ENCODE assay signal across 10 cellular contexts in the genomic region with DNA sequence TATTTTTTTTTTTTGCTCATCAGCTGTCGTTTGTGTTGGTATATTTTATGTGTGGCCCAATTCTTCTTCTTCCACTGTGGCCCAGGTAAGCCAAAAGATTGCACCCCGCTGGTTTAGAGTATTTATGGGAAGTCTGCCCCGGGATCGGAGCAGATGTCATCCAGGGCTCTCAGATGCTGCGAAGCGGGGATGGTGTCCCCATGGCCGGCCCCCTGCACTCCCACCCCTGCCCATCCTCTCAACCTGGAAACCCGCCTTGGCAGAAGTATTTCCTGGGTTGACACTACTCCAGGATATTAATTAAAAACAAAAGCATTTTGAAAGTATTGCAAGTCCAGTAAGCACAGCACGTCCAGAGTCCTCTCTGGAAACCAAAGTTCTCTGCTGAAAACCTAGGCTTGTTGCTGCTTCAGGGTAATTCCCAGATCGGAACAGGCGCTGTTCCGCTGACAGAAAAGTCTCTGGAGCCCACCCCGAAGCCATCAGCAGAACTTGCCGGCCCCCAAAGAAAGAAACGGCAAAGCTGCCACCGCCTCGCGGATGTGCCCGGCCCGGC. TPM values are rescaled to one million over a fixed set of nuclear protein-coding genes. Genes with fewer than 3 reads are reported as not detected.
DNase-seq lines count a peak whose midpoint lies in the region; ATAC-seq and TF ChIP-seq lines count a peak whose summit lies in the region.
"Had no signal": no experiment of that assay in that cellular context is flagged by ENCODE, and none has a peak within 500 bp of the region (broad histone marks: within the 10 kb centered on the region; RNA-seq: fewer than 3 reads in every experiment).

No MANE protein-coding gene starts in this region.

- H3K9ac ChIP-seq in BLaER1 = no peak overlapping the region
- no peak overlapping the region for H3K9ac ChIP-seq in IMR-90 (ENCODE audit: low read depth, low read length)
- H3K9ac ChIP-seq in parathyroid adenoma = no peak overlapping the region

- no peak overlapping the region for H3K56ac ChIP-seq in IMR-90 (ENCODE audit: extremely low read depth, insufficient read depth, low read length)

- H2AK9ac ChIP-seq in IMR-90 (replicated peaks; ENCODE audit: low read depth, low read length, poor library complexity) = no peak overlapping the region

- H3K9me3 ChIP-seq in BLaER1 (no peaks in the 10 kb centered on the region), IMR-90 (ENCODE audit: control insufficient read depth, insufficient read depth, low read length) (no peaks in the 10 kb centered on the region), esophagus muscularis mucosa (no peaks in the 10 kb centered on the region), parathyroid adenoma (ENCODE audit: control insufficient read depth, low read length) (no peaks in the 10 kb centered on the region)

- dilution Hi-C loops in IMR-90 (cut with HindIII; ENCODE audit: low sequenced_read_pairs, unreplicated experiment) = no loop called here

- no peak overlapping the region for H2BK5ac ChIP-seq in IMR-90 (ENCODE audit: low read depth, low read length, poor library complexity, severe bottlenecking)

- TF ChIP-seq CTCF in IMR-90 (conservative IDR thresholded peaks at IDR 0.05; ENCODE audit: low read depth, low read length) (no peak), esophagus muscularis mucosa (IDR thresholded peaks at IDR 0.05) (no peak), parathyroid adenoma (IDR thresholded peaks at IDR 0.05) (no peak)

- H3K14ac ChIP-seq in IMR-90 (replicated peaks; ENCODE audit: low read depth, low read length) = no peak overlapping the region

- H4K8ac ChIP-seq in IMR-90 (ENCODE audit: low read depth in 2 of 2, low read length in 2 of 2) = no peak overlapping the region

- intact Hi-C loops in IMR-90 (cut with micrococcal nuclease) (no loop called here), esophagus muscularis mucosa (cut with DNase I) (no loop called here)

- no peaks in the 10 kb centered on the region for H3K36me3 ChIP-seq in BLaER1
- no peaks in the 10 kb centered on the region for H3K36me3 ChIP-seq in IMR-90 (ENCODE audit: control insufficient read depth, insufficient read depth, low read length)
- H3K36me3 ChIP-seq in esophagus muscularis mucosa = no peaks in the 10 kb centered on the region
- no peaks in the 10 kb centered on the region for H3K36me3 ChIP-seq in parathyroid adenoma (ENCODE audit: control insufficient read depth, insufficient read depth, low read length)

- H2BK15ac ChIP-seq in IMR-90 (ENCODE audit: low read depth, low read length) = no peak overlapping the region

- H2BK120ac ChIP-seq in IMR-90 (ENCODE audit: low read depth, low read length) = no peak overlapping the region

- peak overlapping the region; percentile 63 for H3K4me3 ChIP-seq in BLaER1
- peak overlapping the region; percentile 53 for H3K4me3 ChIP-seq in IMR-90 (ENCODE audit: insufficient read depth, low read depth, low read length)
- H3K4me3 ChIP-seq in esophagus muscularis mucosa = peak overlapping the region; percentile 63 to 75 (median 66)
- peak overlapping the region; percentile 43 for H3K4me3 ChIP-seq in parathyroid adenoma (ENCODE audit: low read depth, low read length)

- 22% methylated on average over 8 of the region's 20 CpGs; no CpG with 5 or more reads in 1 of the 2 experiments for WGBS in IMR-90 (ENCODE audit: extremely low coverage in 2 of 2, insufficient read length in 1 of 2), 2 experiments
- WGBS in esophagus muscularis mucosa = 43% methylated on average over 16 of the region's 20 CpGs

- H4K20me1 ChIP-seq in BLaER1 (peaks cover 21% of the 10 kb centered on the region; the same call in 1 of the 2 replicates), IMR-90 (ENCODE audit: insufficient read depth, low read length) (no peaks in the 10 kb centered on the region)

- ATAC-seq in IMR-90 (ENCODE audit: low read depth) = no peak
- no peak for ATAC-seq in GM21619 (IDR thresholded peaks at IDR 0.05; ENCODE audit: unreplicated experiment)
- ATAC-seq in HG03521 (IDR thresholded peaks at IDR 0.05; ENCODE audit: unreplicated experiment) = no peak
- ATAC-seq in GM18868 (IDR thresholded peaks at IDR 0.05; ENCODE audit: unreplicated experiment) = no peak
- no peak for ATAC-seq in HG03025 (IDR thresholded peaks at IDR 0.05; ENCODE audit: low FRiP score, unreplicated experiment)

- H3K23ac ChIP-seq in IMR-90 (ENCODE audit: low read depth, low read length) = no peak overlapping the region

- in situ Hi-C loops in IMR-90 (cut with MboI; ENCODE audit: low sequenced_read_pairs) = no loop called here

- no peaks in the 10 kb centered on the region for H3K79me1 ChIP-seq in IMR-90 (ENCODE audit: low read depth in 1 of 2, low read length in 2 of 2)

- H3K9me1 ChIP-seq in IMR-90 (ENCODE audit: insufficient read depth, low read length) = no peaks in the 10 kb centered on the region

- H3K79me2 ChIP-seq in parathyroid adenoma = no peaks in the 10 kb centered on the region

- H2BK20ac ChIP-seq in IMR-90 (ENCODE audit: low read depth, low read length) = no peak overlapping the region

- CTCF ChIA-PET in IMR-90 (lab: Yijun Ruan, JAX) = no interaction called here

- no TSS peak for BruUV-seq in IMR-90 (replicated peaks; lab: Mats Ljungman, UMichigan)

- TF ChIP-seq EP300 in esophagus muscularis mucosa (IDR thresholded peaks at IDR 0.05) = no peak

- H4K5ac ChIP-seq in IMR-90 (ENCODE audit: low read depth, low read length) = no peak overlapping the region

- DNase-seq in IMR-90 (no peak), esophagus muscularis mucosa (ENCODE audit: extremely low spot score) (peak; percentile 68)
- DNase-seq: kidney glomerular epithelial cell had no signal

- no peak overlapping the region for H3K4ac ChIP-seq in IMR-90 (ENCODE audit: low read depth, low read length)

- H3K18ac ChIP-seq in IMR-90 (ENCODE audit: low read depth, low read length) = no peak overlapping the region

- H3K4me1 ChIP-seq in BLaER1 = peaks cover 5% of the 10 kb centered on the region; the same call in 1 of the 2 replicates
- H3K4me1 ChIP-seq in IMR-90 (ENCODE audit: control insufficient read depth, insufficient read depth, low read length) = 0 out of 2 replicates have a peak, but pooled peaks cover 2% of the 10 kb centered on the region
- peaks cover 9 to 19% (median 15%) of the 10 kb centered on the region in 4 donors for H3K4me1 ChIP-seq in esophagus muscularis mucosa
- H3K4me1 ChIP-seq in parathyroid adenoma = no peaks in the 10 kb centered on the region

- TF ChIP-seq RAD21 in IMR-90 (IDR thresholded peaks at IDR 0.05; ENCODE audit: low read length) = no peak

- no peak overlapping the region for H4K91ac ChIP-seq in IMR-90 (ENCODE audit: insufficient read depth, low read depth, low read length)

- peak overlapping the region; percentile 78; the same call in 1 of the 2 replicates for H3K4me2 ChIP-seq in BLaER1
- H3K4me2 ChIP-seq in IMR-90 (ENCODE audit: low read depth, low read length) = peak overlapping the region; percentile 37; the same call in 1 of the 2 replicates
- H3K4me2 ChIP-seq in parathyroid adenoma (ENCODE audit: low read length) = peak overlapping the region; percentile 58

- TF ChIP-seq POLR2A in IMR-90 (IDR thresholded peaks at IDR 0.05; ENCODE audit: low read depth, low read length) (no peak), esophagus muscularis mucosa (IDR thresholded peaks at IDR 0.05; ENCODE audit: low read depth) (no peak)

- H2AK5ac ChIP-seq in IMR-90 (ENCODE audit: low read depth, low read length) = no peak overlapping the region

- H3K27me3 ChIP-seq in BLaER1 (peaks cover 65% of the 10 kb centered on the region), IMR-90 (ENCODE audit: control insufficient read depth, insufficient read depth, low read length) (peaks cover 20% of the 10 kb centered on the region; the same call in 1 of the 2 replicates), esophagus muscularis mucosa (peaks cover 0 to 7% (median 0%) of the 10 kb centered on the region in 4 donors), parathyroid adenoma (ENCODE audit: control insufficient read depth, insufficient read depth, low read length) (no peaks in the 10 kb centered on the region)

- POLR2A ChIA-PET in IMR-90 (lab: Charles Lee; ENCODE audit: unreplicated experiment) = no interaction called here

- H3K27ac ChIP-seq in BLaER1 (no peak overlapping the region), IMR-90 (ENCODE audit: insufficient read depth, low read length) (no peak overlapping the region), esophagus muscularis mucosa (replicated peaks in 1 of 4) (peak overlapping the region in 1 of 4 donors; percentile 58), parathyroid adenoma (no peak overlapping the region)

- H2AFZ ChIP-seq in IMR-90 (replicated peaks; ENCODE audit: low read length, poor library complexity) = peak overlapping the region; percentile 58
- peak overlapping the region; percentile 80 for H2AFZ ChIP-seq in parathyroid adenoma

TF ChIP-seq in IMR-90, 13 proteins besides CTCF, POLR2A, EP300 and RAD21 (continues in another document):
- TF ChIP-seq BHLHE40 (IDR thresholded peaks at IDR 0.05; ENCODE audit: low read depth, low read length) (no peak), RFX5 (IDR thresholded peaks at IDR 0.05; ENCODE audit: low read depth, low read length) (no peak), MXI1 (IDR thresholded peaks at IDR 0.05; ENCODE audit: borderline replicate concordance, low read depth, low read length) (no peak), RCOR1 (IDR thresholded peaks at IDR 0.05; ENCODE audit: insufficient replicate concordance, low read length) (no peak), CHD1 (IDR thresholded peaks at IDR 0.05; ENCODE audit: low read depth, low read length) (no peak), FOS (IDR thresholded peaks at IDR 0.05; ENCODE audit: low read depth, low read length) (no peak), SMC3 (IDR thresholded peaks at IDR 0.05; ENCODE audit: low read depth, low read length) (no peak), CEBPB (IDR thresholded peaks at IDR 0.05; ENCODE audit: low read depth, low read length) (no peak), MAFK (IDR thresholded peaks at IDR 0.05; ENCODE audit: low read depth, low read length) (no peak), NFE2L2 (IDR thresholded peaks at IDR 0.05; ENCODE audit: low read depth, low read length) (no peak)
- TF ChIP-seq, protein P1, sequence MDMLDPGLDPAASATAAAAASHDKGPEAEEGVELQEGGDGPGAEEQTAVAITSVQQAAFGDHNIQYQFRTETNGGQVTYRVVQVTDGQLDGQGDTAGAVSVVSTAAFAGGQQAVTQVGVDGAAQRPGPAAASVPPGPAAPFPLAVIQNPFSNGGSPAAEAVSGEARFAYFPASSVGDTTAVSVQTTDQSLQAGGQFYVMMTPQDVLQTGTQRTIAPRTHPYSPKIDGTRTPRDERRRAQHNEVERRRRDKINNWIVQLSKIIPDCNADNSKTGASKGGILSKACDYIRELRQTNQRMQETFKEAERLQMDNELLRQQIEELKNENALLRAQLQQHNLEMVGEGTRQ (IDR thresholded peaks at IDR 0.05; ENCODE audit: low read depth, low read length) = no peak

RNA-seq across cellular contexts. Expression of a gene that starts 0.8 kb away (rescaled TPM):
- 0.56 and 0.72 TPM in 2 replicates for total RNA-seq in IMR-90 (2012; rRNA removed)
- 0.43 and 0.53 TPM in 2 replicates for polyA plus RNA-seq in IMR-90 (2012; rRNA removed)
- 0.36 and 0.65 TPM in 2 replicates for polyA plus RNA-seq in IMR-90 (2012; cell fraction: cytosol; rRNA removed)
- 0.95 and 2.0 TPM in 2 replicates for polyA plus RNA-seq in IMR-90 (2012; cell fraction: nucleus; rRNA removed; ENCODE audit: low replicate concordance)
- total RNA-seq in esophagus muscularis mucosa = 10 to 100 TPM in 1 of 4 donors, 1 to 10 TPM in 3; 1.7 to 11.5 (median 8.2) TPM
- total RNA-seq: NCI-H460 had no signal
